9 cellular contexts compared by ENCODE assay signal in genomic region chr1:235073331-235073967, GRCh38. TPM values are rescaled to one million over a fixed set of nuclear protein-coding genes. Genes with fewer than 3 reads are reported as not detected.
DNase-seq lines count a peak whose midpoint lies in the region; ATAC-seq and TF ChIP-seq lines count a peak whose summit lies in the region.
"Had no signal": no experiment of that assay in that cellular context is flagged by ENCODE, and none has a peak within 500 bp of the region (broad histone marks: within the 10 kb centered on the region; RNA-seq: fewer than 3 reads in every experiment).

No MANE protein-coding gene starts in this region.

- TF ChIP-seq CTCF in GM10248 (IDR thresholded peaks at IDR 0.05; ENCODE audit: control extremely low read depth, extremely low read depth, low read depth, missing control alignments): no peak

- ATAC-seq in right cardiac atrium (peak in 1 of 2 donors; percentile 30), HG02840 (IDR thresholded peaks at IDR 0.05; ENCODE audit: low FRiP score, unreplicated experiment) (no peak)

- no peaks in the 10 kb centered on the region for H3K36me3 ChIP-seq in adipocyte (ENCODE audit: control insufficient read depth, insufficient read depth, low read length, severe bottlenecking)

- H3K9me3 ChIP-seq in adipocyte (ENCODE audit: control insufficient read depth, low read length) (no peaks in the 10 kb centered on the region), right cardiac atrium (ENCODE audit: control insufficient read depth, low read length) (no peaks in the 10 kb centered on the region)

- H3K4me3 ChIP-seq in adipocyte (ENCODE audit: low read length) (no peak overlapping the region), right cardiac atrium (ENCODE audit: low read length) (no peak overlapping the region), skin epidermis (no peak overlapping the region)

- peak overlapping the region; percentile 100 for H3K27ac ChIP-seq in right cardiac atrium (ENCODE audit: low read length)
- H3K27ac ChIP-seq in skin epidermis: peak overlapping the region; percentile 18 to 98 (median 93)

- H3K4me1 ChIP-seq in adipocyte (ENCODE audit: control insufficient read depth, insufficient read depth, low read length): peaks cover 67% of the 10 kb centered on the region
- peaks cover 27% of the 10 kb centered on the region for H3K4me1 ChIP-seq in right cardiac atrium (ENCODE audit: control insufficient read depth, insufficient read depth, low read length)

- CTCF ChIA-PET in GM10248 (lab: Yijun Ruan, JAX): interaction anchor here (0.7 to 4.9 kb wide), 7 partner anchors 10 to 102 kb away, joined by 3 to 30 read pairs (median 3); no protein-coding TSS in a partner anchor

- H3K27me3 ChIP-seq in adipocyte (replicated peaks; ENCODE audit: control insufficient read depth, insufficient read depth, low read length) (no peaks in the 10 kb centered on the region), right cardiac atrium (ENCODE audit: control insufficient read depth, insufficient read depth) (no peaks in the 10 kb centered on the region)

- DNase-seq in HuH-7.5 (ENCODE audit: low spot score) (peak; percentile 44), adipocyte (ENCODE audit: low read depth) (no peak), right cardiac atrium (peak; percentile 65 to 77 (median 66)), GM10248 (ENCODE audit: extremely low spot score) (no peak), NCI-H1105 (lab: John Stamatoyannopoulos, UW) (no peak), dermis blood vessel endothelial cell (no peak)
- DNase-seq: activated B cell treated with CpG ODN at 0.5 μM for 24 hours had no signal

- intact Hi-C loops in right cardiac atrium (cut with DNase I): loop anchor here in 3 of 4 donors (5.0 to 10.0 kb wide), 5 partner anchors 89 to 209 kb away; no protein-coding TSS in a partner anchor

- 57% methylated on average over 20 of the region's 20 CpGs for WGBS in right cardiac atrium

- H3K9ac ChIP-seq in adipocyte (ENCODE audit: low read length): peak overlapping the region; percentile 84

- POLR2A ChIA-PET in GM10248 (lab: Yijun Ruan, JAX): interaction anchor here (0.9 to 1.6 kb wide), 5 partner anchors 22 to 61 kb away, joined by 3 to 6 read pairs (median 5); no protein-coding TSS in a partner anchor

RNA-seq across cellular contexts. Expression of gene TOMM20, which starts 55.2 kb away (rescaled TPM):
- total RNA-seq in right cardiac atrium (100 to 1,000 TPM in 1 of 4 donors, 10 to 100 TPM in 3; 88.1 to 110 (median 96.4) TPM), dermis blood vessel endothelial cell (65.7 and 83.6 TPM in 2 replicates)
- polyA plus RNA-seq in right cardiac atrium: 66.3 TPM

Comparison
In these comparisons a context has a peak if more than half of its experiments do, and no peak if none do; other contexts are left out.
1. DNase-seq: peak in HuH-7.5 (single experiment) and right cardiac atrium (3 of 3); none in adipocyte (single experiment), GM10248 (single experiment), NCI-H1105 (single experiment) and dermis blood vessel endothelial cell (single experiment).